ENCODE assay signal across 8 cellular contexts in the genomic region with DNA sequence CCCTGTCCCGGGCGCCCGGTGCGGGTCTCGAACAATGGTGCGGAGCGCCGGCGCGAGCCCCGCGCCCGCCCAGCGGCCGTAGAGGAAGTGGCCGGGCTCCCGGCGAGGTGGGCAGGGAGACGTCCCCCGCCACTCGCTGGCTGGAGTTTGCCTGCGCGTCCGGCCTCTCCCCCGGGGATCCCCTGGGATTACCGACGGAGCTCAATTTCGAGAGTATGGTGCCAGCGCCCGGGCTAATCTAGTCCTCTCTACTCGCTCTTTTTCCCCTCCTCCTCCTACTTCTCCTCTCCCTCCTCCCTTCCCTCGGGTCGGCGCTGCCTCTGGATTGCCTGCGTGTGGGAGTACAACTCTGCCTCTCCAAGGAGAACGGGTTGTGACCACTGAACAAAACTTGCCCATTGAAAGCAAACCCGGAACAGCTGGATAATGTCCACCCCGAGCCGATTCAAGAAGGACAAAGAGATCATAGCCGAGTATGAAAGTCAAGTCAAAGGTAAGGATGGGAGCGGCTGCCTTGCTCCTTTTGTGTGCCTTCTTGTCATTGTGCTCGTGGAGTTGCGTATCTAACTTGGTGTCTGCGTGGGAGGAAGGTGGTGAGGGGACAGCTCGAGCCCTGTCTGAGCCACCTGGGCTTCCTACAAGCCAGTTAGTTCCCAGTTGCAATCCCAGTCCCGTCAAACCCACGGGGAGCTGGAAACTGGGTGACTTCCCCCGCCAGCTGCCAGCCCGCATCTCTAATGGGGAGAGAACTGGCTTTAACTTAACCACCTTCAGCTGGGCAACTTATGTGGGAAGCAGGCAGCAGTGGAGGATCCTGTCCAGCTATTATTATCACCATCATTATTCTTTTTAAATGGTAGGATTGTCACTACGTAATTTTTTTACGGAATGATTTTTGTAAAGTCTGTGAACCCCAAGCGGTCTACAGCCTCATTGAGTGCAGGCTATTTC. TPM values are rescaled to one million over a fixed set of nuclear protein-coding genes. Genes with fewer than 3 reads are reported as not detected.
A peak's percentile ranks its signal among the peaks of the same experiment; 100 is the strongest.
DNase-seq lines count a peak whose midpoint lies in the region; ATAC-seq and TF ChIP-seq lines count a peak whose summit lies in the region.

Gene SRGAP1, plus strand, starts transcription at position 310 of the 951 bp plus-strand sequence. Its CDS starts 117 bp downstream, at position 427.

- intact Hi-C loops in psoas muscle (cut with DNase I), result loop anchor here (1.0 to 5.0 kb wide), 5 partner anchors 243 to 412 kb away; no protein-coding TSS in a partner anchor

- no peaks in the 10 kb centered on the region for H3K4me1 ChIP-seq in psoas muscle

- no peaks in the 10 kb centered on the region for H3K36me3 ChIP-seq in brain microvascular endothelial cell (replicated peaks)
- H3K36me3 ChIP-seq in psoas muscle (ENCODE audit: insufficient read depth in 1 of 2, low read depth in 1 of 2), result no peaks in the 10 kb centered on the region

- 2 to 3% (median 3%) methylated on average over 34 to 52 of the region's 52 CpGs for WGBS in psoas muscle, 3 donors

- peak; percentile 25 for ATAC-seq in HG03175 (IDR thresholded peaks at IDR 0.05; ENCODE audit: unreplicated experiment)
- ATAC-seq in psoas muscle, result peak in 3 of 4 donors; percentile 35 to 53 (median 36)
- ATAC-seq in HG03565 (IDR thresholded peaks at IDR 0.05; ENCODE audit: unreplicated experiment), result no peak

- H3K9me3 ChIP-seq in psoas muscle, result no peaks in the 10 kb centered on the region

- DNase-seq in AG09309 (ENCODE audit: low read depth), result peak; percentile 29
- peak; percentile 28 for DNase-seq in GM10266 (ENCODE audit: extremely low spot score)
- DNase-seq in NCI-H774 (lab: John Stamatoyannopoulos, UW), result peak; percentile 69
- peak; percentile 60 for DNase-seq in brain microvascular endothelial cell
- peak; percentile 74 to 81 for DNase-seq in psoas muscle

- in situ Hi-C loops in brain microvascular endothelial cell (cut with HindIII; ENCODE audit: low pct_ligation_motif_present, low sequenced_read_pairs), result loop anchor here (25.0 kb wide), 1 partner anchor 393 kb away; no protein-coding TSS in a partner anchor

- TF ChIP-seq CTCF in AG09309 (IDR thresholded peaks at IDR 0.05; ENCODE audit: control insufficient read depth, insufficient read depth, low read depth, low read length, missing control alignments), result peak; percentile 4
- TF ChIP-seq CTCF in GM10266 (IDR thresholded peaks at IDR 0.05; ENCODE audit: control insufficient read depth, insufficient read depth, low read depth, missing control alignments), result no peak
- TF ChIP-seq CTCF in brain microvascular endothelial cell (IDR thresholded peaks at IDR 0.05; ENCODE audit: low read depth, low read length, missing control alignments), result peak; percentile 35
- no peak for TF ChIP-seq CTCF in psoas muscle (IDR thresholded peaks at IDR 0.05)

- H3K27me3 ChIP-seq in brain microvascular endothelial cell (replicated peaks) (no peaks in the 10 kb centered on the region), psoas muscle (ENCODE audit: insufficient read depth in 3 of 3, low read length in 2 of 3) (no peaks in the 10 kb centered on the region)

- H3K27ac ChIP-seq in brain microvascular endothelial cell, result peak within 1 kb of the TSS; percentile 74
- peak within 1 kb of the TSS; percentile 79 for H3K27ac ChIP-seq in psoas muscle

- H3K4me3 ChIP-seq in AG09309 (ENCODE audit: control insufficient read depth, low read depth, low read length) (peak within 1 kb of the TSS; percentile 88), brain microvascular endothelial cell (ENCODE audit: low read depth, low read length) (peak within 1 kb of the TSS; percentile 96), iPS-11a (ENCODE audit: low read depth, low read length) (peak within 1 kb of the TSS; percentile 84), psoas muscle (peak within 1 kb of the TSS; percentile 80)

RNA-seq across cellular contexts. Expression of gene SRGAP1, which starts in this region (rescaled TPM):
- total RNA-seq in psoas muscle, result 1 to 10 TPM; 1.2 to 2.7 (median 2.1) TPM
- polyA plus RNA-seq in psoas muscle, result 1 to 10 TPM in 1 of 3 donors, under 1 TPM in 2; 0.23 to 5.1 (median 0.48) TPM

Comparison
In these comparisons a context has a peak if more than half of its experiments do, and no peak if none do; other contexts are left out.
1. CTCF ChIP-seq: peak in AG09309 (single experiment) and brain microvascular endothelial cell (single experiment); none in GM10266 (single experiment) and psoas muscle (single experiment).
2. Peak in every context shown above with its lines, with median percentiles within 50 percentile points of each other: DNase-seq and H3K4me3 ChIP-seq.